In genomic region chr1:114756949-114757454, GRCh38 we compare ENCODE assay signal across 8 cellular contexts. TPM values are rescaled to one million over a fixed set of nuclear protein-coding genes. Genes with fewer than 3 reads are reported as not detected.
DNase-seq lines count a peak whose midpoint lies in the region; ATAC-seq and TF ChIP-seq lines count a peak whose summit lies in the region.

No MANE protein-coding gene starts in this region.

- peaks cover 32% of the 10 kb centered on the region for H3K36me3 ChIP-seq in WERI-Rb-1
- no peaks in the 10 kb centered on the region for H3K36me3 ChIP-seq in neutrophil

- peaks cover 22% of the 10 kb centered on the region for H3K4me1 Mint-ChIP-seq in Calu3 (ENCODE audit: low read depth, unreplicated experiment)

- peak overlapping the region; percentile 95 for H3K4me3 Mint-ChIP-seq in Calu3 (ENCODE audit: low read depth, unreplicated experiment)

- H3K27me3 ChIP-seq in WERI-Rb-1 (ENCODE audit: insufficient read depth, low read depth, severe bottlenecking) (no peaks in the 10 kb centered on the region), neutrophil (no peaks in the 10 kb centered on the region)

- H3K9me3 ChIP-seq in WERI-Rb-1 (ENCODE audit: severe bottlenecking): no peaks in the 10 kb centered on the region
- no peaks in the 10 kb centered on the region for H3K9me3 ChIP-seq in neutrophil

- H3K4me3 ChIP-seq in WERI-Rb-1 (ENCODE audit: low read depth, low read length) (peak overlapping the region; percentile 98), fibroblast of the aortic adventitia (ENCODE audit: low read depth, low read length) (peak overlapping the region; percentile 100), neutrophil (ENCODE audit: low read depth in 1 of 2, low read length in 1 of 2) (peak overlapping the region; percentile 98 to 100)

- H3K27me3 Mint-ChIP-seq in Calu3 (ENCODE audit: unreplicated experiment): no peaks in the 10 kb centered on the region

- H3K4me1 ChIP-seq in neutrophil (ENCODE audit: control insufficient read depth in 1 of 2, insufficient read depth in 1 of 2, low read depth in 1 of 2, low read length in 1 of 2): peaks cover 36 to 41% of the 10 kb centered on the region in 2 experiments

- intact Hi-C loops in Calu3 (cut with micrococcal nuclease; ENCODE audit: unreplicated experiment): no loop called here

- no peaks in the 10 kb centered on the region for H3K9me3 Mint-ChIP-seq in Calu3 (ENCODE audit: low read depth, unreplicated experiment)

- peaks cover 41% of the 10 kb centered on the region for H3K36me3 Mint-ChIP-seq in Calu3 (ENCODE audit: insufficient read depth, unreplicated experiment)

- ATAC-seq in HG03135 (IDR thresholded peaks at IDR 0.05; ENCODE audit: unreplicated experiment): peak; percentile 12

- no peak for TF ChIP-seq CTCF in Calu3 (IDR thresholded peaks at IDR 0.05; ENCODE audit: unreplicated experiment)
- TF ChIP-seq CTCF in WERI-Rb-1 (IDR thresholded peaks at IDR 0.05; ENCODE audit: low read depth, low read length): no peak
- no peak for TF ChIP-seq CTCF in fibroblast of the aortic adventitia (IDR thresholded peaks at IDR 0.05; ENCODE audit: insufficient read depth, low read length)
- TF ChIP-seq CTCF in neutrophil (IDR thresholded peaks at IDR 0.05): no peak

- CTCF ChIA-PET in Calu3 (lab: Charles Lee): no interaction called here

- no TSS peak for BruUV-seq in Calu3 (replicated peaks; lab: Mats Ljungman, UMichigan)

- peak overlapping the region; percentile 99 for H3K27ac Mint-ChIP-seq in Calu3 (ENCODE audit: unreplicated experiment)

- H3K27ac ChIP-seq in WERI-Rb-1 (peak overlapping the region; percentile 100), neutrophil (peak overlapping the region; percentile 98)

- DNase-seq in Calu3: peak; percentile 11
- peak; percentile 10 for DNase-seq in WERI-Rb-1
- peak; percentile 60 for DNase-seq in fibroblast of the aortic adventitia (ENCODE audit: low read depth)
- no peak for DNase-seq in HuH-7 (ENCODE audit: low spot score)
- DNase-seq in retina: no peak
- DNase-seq in activated CD8-positive, alpha-beta memory T cell treated with anti-CD3 and anti-CD28 coated beads for 24 hours: no peak

RNA-seq across cellular contexts. Expression of gene CSDE1, which starts 0.8 kb away (rescaled TPM):
- total RNA-seq in Calu3 (2022): 333 and 362 TPM in 2 replicates
- total RNA-seq in fibroblast of the aortic adventitia (ENCODE audit: low replicate concordance): 670 and 845 TPM in 2 replicates

RNA-seq across cellular contexts. Expression of gene SIKE1, which starts 23.5 kb away (rescaled TPM):
- total RNA-seq in Calu3 (2022) (26.7 and 37.1 TPM in 2 replicates), fibroblast of the aortic adventitia (ENCODE audit: low replicate concordance) (37.4 and 57.4 TPM in 2 replicates)

RNA-seq across cellular contexts. Expression of gene NRAS, which starts 40.4 kb away (rescaled TPM):
- total RNA-seq in Calu3 (2022) (29.1 and 29.4 TPM in 2 replicates), fibroblast of the aortic adventitia (ENCODE audit: low replicate concordance) (27.1 and 80.1 TPM in 2 replicates)

Comparison
In these comparisons a context has a peak if more than half of its experiments do, and no peak if none do; other contexts are left out.
1. DNase-seq: peak in Calu3 (single experiment), WERI-Rb-1 (single experiment) and fibroblast of the aortic adventitia (single experiment); none in HuH-7 (single experiment), retina (single experiment) and activated CD8-positive, alpha-beta memory T cell treated with anti-CD3 and anti-CD28 coated beads for 24 hours (single experiment).
2. Peak in every context shown above with its lines, with median percentiles within 50 percentile points of each other: H3K4me3 ChIP-seq.